19 cellular contexts compared by ENCODE assay signal in genomic region chr1:43256675-43257570, GRCh38. TPM values are rescaled to one million over a fixed set of nuclear protein-coding genes. Genes with fewer than 3 reads are reported as not detected.
DNase-seq lines count a peak whose midpoint lies in the region; ATAC-seq, FAIRE-seq and TF ChIP-seq lines count a peak whose summit lies in the region.
"Had no signal": no experiment of that assay in that cellular context is flagged by ENCODE, and none has a peak within 500 bp of the region (broad histone marks: within the 10 kb centered on the region; RNA-seq: fewer than 3 reads in every experiment).

No MANE protein-coding gene starts in this region.

- WGBS in pancreas, 2 donors = 53 to 60% methylated on average over 8 of the region's 8 CpGs
- WGBS in endodermal cell (ENCODE audit: insufficient coverage in 1 of 2, insufficient read length in 1 of 2), 2 experiments = 90% methylated on average over 7 to 8 of the region's 8 CpGs
- WGBS in hepatocyte (ENCODE audit: low lambda C conversion rate, missing lambda C conversion rate) = 86% methylated on average over 8 of the region's 8 CpGs

- FAIRE-seq in pancreas (lab: Jason Lieb, UNC) = no peak
- FAIRE-seq: H1 had no signal

- no peaks in the 10 kb centered on the region for H3K36me3 ChIP-seq in pancreas
- no peaks in the 10 kb centered on the region for H3K36me3 ChIP-seq in endodermal cell (ENCODE audit: control insufficient read depth, insufficient read depth, low read length)
- no peaks in the 10 kb centered on the region for H3K36me3 ChIP-seq in hepatocyte (replicated peaks; ENCODE audit: insufficient read depth, low read depth)
- H3K36me3 ChIP-seq: vagina had no signal

- H3K27me3 Mint-ChIP-seq in Calu3 (ENCODE audit: unreplicated experiment) (no peaks in the 10 kb centered on the region), endodermal cell (ENCODE audit: insufficient read depth) (peaks cover 29% of the 10 kb centered on the region)

- H3K9ac ChIP-seq in endodermal cell (ENCODE audit: extremely low read depth, low read length, poor library complexity, severe bottlenecking) = no peak overlapping the region

- ATAC-seq in pancreas = peak; percentile 92 to 96 (median 92)
- ATAC-seq: activated CD8-positive, alpha-beta T cell treated with anti-CD3 and anti-CD28 coated beads, Interleukin-2, amount 10 ng/mL, durations not matched to agents 7 days and 5 days had no signal

- H3K9me3 Mint-ChIP-seq in Calu3 (ENCODE audit: low read depth, unreplicated experiment) = no peaks in the 10 kb centered on the region
- H3K9me3 Mint-ChIP-seq in endodermal cell = peaks cover 67% of the 10 kb centered on the region
- H3K9me3 Mint-ChIP-seq: CD4-positive, alpha-beta T cell; stimulated activated naive CD8-positive, alpha-beta T cell treated with anti-CD3 and anti-CD28 coated beads, Interleukin-15, Interleukin-2, amounts not matched to agents 100 ng/mL and 50 ng/mL, for 24 hours had no signal

- H3K27me3 ChIP-seq in pancreas (no peaks in the 10 kb centered on the region), endodermal cell (ENCODE audit: control insufficient read depth, insufficient read depth, low read length, poor library complexity, severe bottlenecking) (no peaks in the 10 kb centered on the region), hepatocyte (no peaks in the 10 kb centered on the region)
- H3K27me3 ChIP-seq: vagina had no signal

- H3K4me2 ChIP-seq in hepatocyte = no peak overlapping the region

- H3K4me3 Mint-ChIP-seq in Calu3 (ENCODE audit: low read depth, unreplicated experiment) (no peak overlapping the region), endodermal cell (no peak overlapping the region)
- H3K4me3 Mint-ChIP-seq: activated CD8-positive, alpha-beta T cell treated with anti-CD3 and anti-CD28 coated beads, Interleukin-2, amount 10 ng/mL, durations not matched to agents 7 days and 5 days; CD4-positive, alpha-beta T cell; nephron progenitor cell; stimulated activated naive CD8-positive, alpha-beta T cell treated with anti-CD3 and anti-CD28 coated beads, Interleukin-15, Interleukin-2, amounts not matched to agents 100 ng/mL and 50 ng/mL, for 24 hours had no signal

- H3K4me3 ChIP-seq in pancreas (no peak overlapping the region), endodermal cell (ENCODE audit: low read length) (no peak overlapping the region), hepatocyte (no peak overlapping the region)
- H3K4me3 ChIP-seq: vagina had no signal

- H3K79me2 ChIP-seq in hepatocyte = no peaks in the 10 kb centered on the region

- H3K27ac ChIP-seq in pancreas (peak overlapping the region in 3 of 4 donors; percentile 20 to 82 (median 71)), endodermal cell (ENCODE audit: low read depth, low read length) (no peak overlapping the region), hepatocyte (no peak overlapping the region)
- H3K27ac ChIP-seq: HL-60, vagina had no signal

- peak; percentile 72 for DNase-seq in Calu3
- peak; percentile 69 for DNase-seq in RPMI8226
- DNase-seq in kidney tubule cell (ENCODE audit: low spot score) = peak; percentile 30
- peak in 4 of 6 donors; percentile 69 to 82 (median 75) for DNase-seq in pancreas
- no peak for DNase-seq in DMS153 treated with DMSO at 0.1 percent for 48 hours (lab: John Stamatoyannopoulos, UW; ENCODE audit: unreplicated experiment)
- DNase-seq in endodermal cell = no peak
- no peak for DNase-seq in hepatocyte (ENCODE audit: low spot score)
- DNase-seq in NK-92 treated with Interleukin-12 subunit alpha and Interleukin-12 subunit beta, amount 100 ng/mL, for 24 hours (lab: John Stamatoyannopoulos, UW) = no peak
- DNase-seq: activated CD8-positive, alpha-beta T cell treated with anti-CD3 and anti-CD28 coated beads, Interleukin-2, amount 10 ng/mL, durations not matched to agents 7 days and 5 days; CD4-positive, alpha-beta T cell; central memory CD4-positive, alpha-beta T cell; effector memory CD4-positive, alpha-beta T cell; NCI-H1417; nephron progenitor cell had no signal

- H3K9me3 ChIP-seq in pancreas = no peaks in the 10 kb centered on the region
- H3K9me3 ChIP-seq in endodermal cell (ENCODE audit: control insufficient read depth, low read length) = peaks cover 39% of the 10 kb centered on the region
- no peaks in the 10 kb centered on the region for H3K9me3 ChIP-seq in hepatocyte (ENCODE audit: low read depth)
- H3K9me3 ChIP-seq: vagina had no signal

- intact Hi-C loops in Calu3 (cut with micrococcal nuclease; ENCODE audit: unreplicated experiment) (no loop called here), pancreas (cut with DNase I) (no loop called here)

- H2AFZ ChIP-seq in hepatocyte = no peak overlapping the region

- TF ChIP-seq CTCF in Calu3 (IDR thresholded peaks at IDR 0.05; ENCODE audit: unreplicated experiment) (no peak), pancreas (IDR thresholded peaks at IDR 0.05) (no peak), endodermal cell (conservative IDR thresholded peaks at IDR 0.05) (no peak), hepatocyte (IDR thresholded peaks at IDR 0.05; ENCODE audit: poor library complexity) (no peak)

- H3K36me3 Mint-ChIP-seq in Calu3 (ENCODE audit: insufficient read depth, unreplicated experiment) (peaks cover 5% of the 10 kb centered on the region), endodermal cell (ENCODE audit: low read depth) (peaks cover 8% of the 10 kb centered on the region)

- no peaks in the 10 kb centered on the region for H4K20me1 ChIP-seq in hepatocyte (ENCODE audit: insufficient read depth, poor library complexity, severe bottlenecking)

- no peaks in the 10 kb centered on the region for H3K9me2 ChIP-seq in hepatocyte (replicated peaks; ENCODE audit: insufficient read depth)

- H3K4me1 Mint-ChIP-seq in Calu3 (ENCODE audit: low read depth, unreplicated experiment) = peaks cover 20% of the 10 kb centered on the region
- H3K4me1 Mint-ChIP-seq in endodermal cell = no peaks in the 10 kb centered on the region
- H3K4me1 Mint-ChIP-seq: nephron progenitor cell had no signal

- H3K27ac Mint-ChIP-seq in Calu3 (ENCODE audit: unreplicated experiment) (peak overlapping the region; percentile 48), endodermal cell (no peak overlapping the region)
- H3K27ac Mint-ChIP-seq: activated CD8-positive, alpha-beta T cell treated with anti-CD3 and anti-CD28 coated beads, Interleukin-2, amount 10 ng/mL, durations not matched to agents 7 days and 5 days; CD4-positive, alpha-beta T cell; nephron progenitor cell; stimulated activated naive CD8-positive, alpha-beta T cell treated with anti-CD3 and anti-CD28 coated beads, Interleukin-15, Interleukin-2, amounts not matched to agents 100 ng/mL and 50 ng/mL, for 24 hours had no signal

- BruUV-seq in Calu3 (replicated peaks; lab: Mats Ljungman, UMichigan) = no TSS peak

- CTCF ChIA-PET in Calu3 (lab: Charles Lee) = interaction anchor here (1.0 to 1.9 kb wide), 3 partner anchors 102 to 158 kb away, joined by 3 to 6 read pairs (median 5); partner anchors contain the start of genes CDC20 and ELOVL1

- H3K4me1 ChIP-seq in pancreas (peaks cover 27 to 38% (median 34%) of the 10 kb centered on the region in 3 donors), endodermal cell (ENCODE audit: control insufficient read depth, insufficient read depth, low read length) (no peaks in the 10 kb centered on the region), hepatocyte (ENCODE audit: insufficient read depth) (no peaks in the 10 kb centered on the region)
- H3K4me1 ChIP-seq: vagina had no signal

RNA-seq across cellular contexts. Expression of gene TMEM125, which starts 12.9 kb away (rescaled TPM):
- total RNA-seq in Calu3 (2022) (20.7 and 24.4 TPM in 2 replicates), pancreas (10 to 100 TPM; 27.5 to 56.5 (median 38.6) TPM), endodermal cell (10 to 100 TPM; 11.7 to 16.6 TPM), hepatocyte (28.7 and 29.8 TPM in 2 replicates)
- polyA plus RNA-seq in pancreas (10 to 100 TPM; 52.0 to 75.0 TPM), hepatocyte (43.1 and 50.3 TPM in 2 replicates)
- 1.1 TPM for polyA plus RNA-seq in endodermal cell (2013, experiment 1 of 2)
- polyA plus RNA-seq in endodermal cell (2013, experiment 2 of 2) = 0.70 TPM
- total RNA-seq: activated CD8-positive, alpha-beta T cell treated with anti-CD3 and anti-CD28 coated beads, Interleukin-2, amount 10 ng/mL, durations not matched to agents 7 days and 5 days; CD4-positive, alpha-beta T cell; T-helper 1 cell treated with Interleukin-12 subunit alpha and Interleukin-12 subunit beta and Interleukin-4 antibody, amounts not matched to agents 30 ng/mL and 1 ng/mL, for 36 hours had no signal

RNA-seq across cellular contexts. Expression of gene C1orf210, which starts 28.5 kb away (rescaled TPM):
- total RNA-seq in Calu3 (2022) = 16.8 and 19.9 TPM in 2 replicates
- total RNA-seq in pancreas = 10 to 100 TPM in 5 of 6 donors, 1 to 10 TPM in 1; 9.1 to 17.2 (median 12.4) TPM
- 10 to 100 TPM in 1 of 2 donors, 1 to 10 TPM in 1; 5.7 to 13.7 TPM for polyA plus RNA-seq in pancreas
- 10 to 100 TPM in 1 of 2 donors, 1 to 10 TPM in 1; 9.7 to 17.9 TPM for total RNA-seq in endodermal cell
- 1.9 TPM for polyA plus RNA-seq in endodermal cell (2013, experiment 1 of 2)
- polyA plus RNA-seq in endodermal cell (2013, experiment 2 of 2) = 1.8 TPM
- total RNA-seq in hepatocyte = 32.3 and 43.9 TPM in 2 replicates
- polyA plus RNA-seq in hepatocyte = 30.5 and 47.4 TPM in 2 replicates
- total RNA-seq: activated CD8-positive, alpha-beta T cell treated with anti-CD3 and anti-CD28 coated beads, Interleukin-2, amount 10 ng/mL, durations not matched to agents 7 days and 5 days; CD4-positive, alpha-beta T cell; T-helper 1 cell treated with Interleukin-12 subunit alpha and Interleukin-12 subunit beta and Interleukin-4 antibody, amounts not matched to agents 30 ng/mL and 1 ng/mL, for 36 hours had no signal

RNA-seq across cellular contexts. Expression of gene TIE1, which starts 43.9 kb away (rescaled TPM):
- not detected in 2 replicates for total RNA-seq in Calu3 (2022)
- total RNA-seq in pancreas = 1 to 10 TPM; 2.1 to 6.2 (median 3.7) TPM
- polyA plus RNA-seq in pancreas = 1 to 10 TPM; 6.9 to 8.3 TPM
- under 1 TPM; 0.40 to 0.99 TPM for total RNA-seq in endodermal cell
- polyA plus RNA-seq in endodermal cell (2013, experiment 1 of 2) = 1.2 TPM
- 1.7 TPM for polyA plus RNA-seq in endodermal cell (2013, experiment 2 of 2)
- 1.2 and 1.8 TPM in 2 replicates for total RNA-seq in hepatocyte
- polyA plus RNA-seq in hepatocyte = 0.33 and 1.8 TPM in 2 replicates
- total RNA-seq: CD4-positive, alpha-beta T cell had no signal

Comparison
In these comparisons a context has a peak if more than half of its experiments do, and no peak if none do; other contexts are left out.
1. DNase-seq: peak in Calu3 (single experiment), RPMI8226 (single experiment), kidney tubule cell (single experiment) and pancreas (4 of 6); none in DMS153 treated with DMSO at 0.1 percent for 48 hours (single experiment), endodermal cell (single experiment), hepatocyte (single experiment) and NK-92 treated with Interleukin-12 subunit alpha and Interleukin-12 subunit beta, amount 100 ng/mL, for 24 hours (single experiment).
2. H3K27ac ChIP-seq: peak in pancreas (3 of 4); none in endodermal cell (single experiment) and hepatocyte (single experiment).